Comparison of ENCODE assay signal across 8 cellular contexts in genomic region chr11:128890543-128891409, GRCh38. TPM values are rescaled to one million over a fixed set of nuclear protein-coding genes. Genes with fewer than 3 reads are reported as not detected.
A peak's percentile ranks its signal among the peaks of the same experiment; 100 is the strongest.
DNase-seq lines count a peak whose midpoint lies in the region; ATAC-seq and TF ChIP-seq lines count a peak whose summit lies in the region.

Gene KCNJ5, plus strand, starts transcription at chr11:128891356. Its CDS starts 19,918 bp downstream, at chr11:128911274.

- CTCF ChIA-PET in activated naive CD4-positive, alpha-beta T cell treated with anti-CD3 and anti-CD28 coated beads, Interleukin-2, amount 10 ng/mL, durations not matched to agents 7 days and 5 days (lab: Charles Lee), result interaction anchor here (0.6 to 1.0 kb wide), 2 partner anchors 62 to 272 kb away, joined by 3 read pairs; no protein-coding TSS in a partner anchor

- WGBS in prostate gland, result 1% methylated on average over 80 of the region's 86 CpGs

- no peak for TF ChIP-seq POLR2A in prostate gland (IDR thresholded peaks at IDR 0.05)

- no peak for DNase-seq in activated naive CD4-positive, alpha-beta T cell treated with anti-CD3 and anti-CD28 coated beads, Interleukin-2, amount 10 ng/mL, durations not matched to agents 7 days and 5 days
- DNase-seq in activated naive CD4-positive, alpha-beta T cell (lab: John Stamatoyannopoulos, UW), result no peak
- DNase-seq in activated T-cell treated with anti-CD3 and anti-CD28 coated beads, Interleukin-2, amount 50 U/mL, for 4 hours, result no peak
- DNase-seq in cardiac septum (ENCODE audit: low spot score), result no peak
- DNase-seq in prostate gland (ENCODE audit: low spot score), result peak; percentile 16
- no peak for DNase-seq in dermis blood vessel endothelial cell
- DNase-seq in SK-N-DZ (ENCODE audit: low spot score), result no peak
- DNase-seq in GM20000 (ENCODE audit: low spot score), result no peak

- peaks cover 19% of the 10 kb centered on the region for H3K4me1 Mint-ChIP-seq in activated naive CD4-positive, alpha-beta T cell treated with anti-CD3 and anti-CD28 coated beads, Interleukin-2, amount 10 ng/mL, durations not matched to agents 7 days and 5 days
- peaks cover 7% of the 10 kb centered on the region for H3K4me1 Mint-ChIP-seq in activated T-cell treated with anti-CD3 and anti-CD28 coated beads, Interleukin-2, amount 50 U/mL, for 4 hours (ENCODE audit: low read depth)

- H3K36me3 ChIP-seq in prostate gland, result no peaks in the 10 kb centered on the region

- no peaks in the 10 kb centered on the region for H3K9me3 ChIP-seq in prostate gland

- H3K36me3 Mint-ChIP-seq in activated naive CD4-positive, alpha-beta T cell treated with anti-CD3 and anti-CD28 coated beads, Interleukin-2, amount 10 ng/mL, durations not matched to agents 7 days and 5 days, result no peaks in the 10 kb centered on the region
- no peaks in the 10 kb centered on the region for H3K36me3 Mint-ChIP-seq in activated T-cell treated with anti-CD3 and anti-CD28 coated beads, Interleukin-2, amount 50 U/mL, for 4 hours (ENCODE audit: insufficient read depth)

- no peak within 1 kb of the TSS for H3K27ac Mint-ChIP-seq in activated naive CD4-positive, alpha-beta T cell treated with anti-CD3 and anti-CD28 coated beads, Interleukin-2, amount 10 ng/mL, durations not matched to agents 7 days and 5 days

- no peaks in the 10 kb centered on the region for H3K27me3 ChIP-seq in prostate gland (replicated peaks; ENCODE audit: insufficient read depth)

- H3K27ac ChIP-seq in prostate gland, result peak within 1 kb of the TSS; percentile 60 to 66

- no peaks in the 10 kb centered on the region for H3K9me3 Mint-ChIP-seq in activated naive CD4-positive, alpha-beta T cell treated with anti-CD3 and anti-CD28 coated beads, Interleukin-2, amount 10 ng/mL, durations not matched to agents 7 days and 5 days
- H3K9me3 Mint-ChIP-seq in activated T-cell treated with anti-CD3 and anti-CD28 coated beads, Interleukin-2, amount 50 U/mL, for 4 hours, result no peaks in the 10 kb centered on the region

- H3K27me3 Mint-ChIP-seq in activated naive CD4-positive, alpha-beta T cell treated with anti-CD3 and anti-CD28 coated beads, Interleukin-2, amount 10 ng/mL, durations not matched to agents 7 days and 5 days, result peaks cover 93% of the 10 kb centered on the region
- H3K27me3 Mint-ChIP-seq in activated T-cell treated with anti-CD3 and anti-CD28 coated beads, Interleukin-2, amount 50 U/mL, for 4 hours (ENCODE audit: low read depth), result peaks cover 49% of the 10 kb centered on the region

- intact Hi-C loops in cardiac septum (cut with DNase I), result loop anchor here (2.0 kb wide), 1 partner anchor 14 kb away; no protein-coding TSS in a partner anchor
- intact Hi-C loops in prostate gland (cut with DNase I), result no loop called here

- peak; percentile 38 to 55 for ATAC-seq in activated T-cell treated with anti-CD3 and anti-CD28 coated beads, Interleukin-2, amount 50 U/mL, for 4 hours

- H3K4me3 ChIP-seq in prostate gland, result peak within 1 kb of the TSS; percentile 36 to 39

- H3K4me1 ChIP-seq in prostate gland (replicated peaks), result no peaks in the 10 kb centered on the region

- TF ChIP-seq CTCF in prostate gland (IDR thresholded peaks at IDR 0.05) (no peak), GM20000 (IDR thresholded peaks at IDR 0.05; ENCODE audit: extremely low read depth, missing control alignments) (no peak)

- H3K4me3 Mint-ChIP-seq in activated naive CD4-positive, alpha-beta T cell treated with anti-CD3 and anti-CD28 coated beads, Interleukin-2, amount 10 ng/mL, durations not matched to agents 7 days and 5 days, result peak within 1 kb of the TSS; percentile 42
- peak within 1 kb of the TSS; percentile 75 for H3K4me3 Mint-ChIP-seq in activated T-cell treated with anti-CD3 and anti-CD28 coated beads, Interleukin-2, amount 50 U/mL, for 4 hours

RNA-seq across cellular contexts. Expression of gene KCNJ5, which starts in this region (rescaled TPM):
- total RNA-seq in activated T-cell treated with anti-CD3 and anti-CD28 coated beads, Interleukin-2, amount 50 U/mL, for 4 hours, result not detected
- 12.1 TPM for total RNA-seq in cardiac septum
- 1 to 10 TPM; 3.9 to 4.7 TPM for total RNA-seq in prostate gland
- total RNA-seq in dermis blood vessel endothelial cell, result 0.14 TPM in 1 of 2 replicates, not detected in the other
- polyA plus RNA-seq in SK-N-DZ (2014; cell fraction: cytosol; rRNA removed), result not detected in 2 replicates
- polyA plus RNA-seq in SK-N-DZ (2014; cell fraction: nucleus; rRNA removed), result not detected in 2 replicates

Comparison
In these comparisons a context has a peak if more than half of its experiments do, and no peak if none do; other contexts are left out.
1. Peak in ATAC-seq in activated T-cell treated with anti-CD3 and anti-CD28 coated beads, Interleukin-2, amount 50 U/mL, for 4 hours; RNA of the gene not detected or under 1 TPM.